In genomic region chr3:30538787-30539186, GRCh38 we compare ENCODE assay signal across 15 cellular contexts.
DNase-seq lines count a peak whose midpoint lies in the region; ATAC-seq, FAIRE-seq and TF ChIP-seq lines count a peak whose summit lies in the region.
"Had no signal": no experiment of that assay in that cellular context is flagged by ENCODE, and none has a peak within 500 bp of the region (broad histone marks: within the 10 kb centered on the region; RNA-seq: fewer than 3 reads in every experiment).

No MANE protein-coding gene starts in this region.

- H3K9me3 ChIP-seq in A549, result no peaks in the 10 kb centered on the region; the same call in 2 of the 3 replicates

- ATAC-seq in A549 (peak in 1 of 2 experiments; percentile 67; a peak in 3 of 6 replicates), HG02840 (IDR thresholded peaks at IDR 0.05; ENCODE audit: low FRiP score, unreplicated experiment) (no peak), GM18520 (IDR thresholded peaks at IDR 0.05; ENCODE audit: unreplicated experiment) (no peak)

- TF ChIP-seq POLR2A in A549 (IDR thresholded peaks at IDR 0.05; ENCODE audit: low read length) (no peak), H54 (IDR thresholded peaks at IDR 0.05; ENCODE audit: low read depth, low read length) (no peak)

- 27% methylated on average over 1 of the region's 1 CpG for WGBS in A549 (ENCODE audit: missing lambda C conversion rate)

- POLR2A ChIA-PET in A549 (lab: Yijun Ruan, JAX), result no interaction called here

- no peak for TF ChIP-seq EP300 in A549 (IDR thresholded peaks at IDR 0.05)

- CTCF ChIA-PET in A549 (lab: Yijun Ruan, JAX), result no interaction called here

- peak overlapping the region in 1 of 2 experiments; percentile 73; a peak in 3 of 6 replicates for H3K27ac ChIP-seq in A549

- peak overlapping the region; percentile 41 for H3K4me2 ChIP-seq in A549

- no peak overlapping the region for H3K4me3 ChIP-seq in A549

- FAIRE-seq in A549 (lab: Jason Lieb, UNC) (no peak), H54 (lab: Jason Lieb, UNC) (peak; percentile 96)
- FAIRE-seq: GM12892 had no signal

- TF ChIP-seq CTCF in A549 (IDR thresholded peaks at IDR 0.05), result no peak

- H3K4me1 ChIP-seq in A549, result peaks cover 13% of the 10 kb centered on the region

- DNase-seq in A549 (ENCODE audit: low read depth in 1 of 2, low spot score in 1 of 2), result peak; percentile 18 to 27
- peak; percentile 28 for DNase-seq in H54 (ENCODE audit: insufficient read length, low spot score)
- DNase-seq in amniotic epithelial cell (ENCODE audit: low read depth), result peak; percentile 72
- peak; percentile 58 for DNase-seq in hepatic stellate cell (ENCODE audit: low spot score)
- no peak for DNase-seq in activated effector memory CD4-positive, alpha-beta T cell treated with Interleukin-2 at 50 U/mL for 16 hours
- no peak for DNase-seq in central memory CD4-positive, alpha-beta T cell
- DNase-seq: activated CD4-positive, alpha-beta memory T cell treated with anti-CD3 and anti-CD28 coated beads for 36 hours; CD4-positive, alpha-beta T cell; head of caudate nucleus; KBM-7; SHP77; stimulated activated CD4-positive, alpha-beta T cell treated with anti-CD3 and anti-CD28 coated beads, Interleukin-12 subunit alpha, Interleukin-12 subunit beta, amount 100 ng/mL, for 4 hours had no signal

- no peak for TF ChIP-seq RAD21 in A549 (conservative IDR thresholded peaks at IDR 0.05 in 1 of 2, IDR thresholded peaks at IDR 0.05 in 1 of 2)

TF ChIP-seq in A549, 52 proteins besides CTCF, POLR2A, EP300 and RAD21:
- TF ChIP-seq JUNB (IDR thresholded peaks at IDR 0.05), result peak; percentile 43
- no peak for TF ChIP-seq FOSL2 (IDR thresholded peaks at IDR 0.05)
- TF ChIP-seq FOSL2 (CRISPR knock-in tag; IDR thresholded peaks at IDR 0.05), result peak; percentile 69
- peak; percentile 56; the same call in 1 of the 2 replicates for TF ChIP-seq GATA3 (IDR thresholded peaks at IDR 0.05; ENCODE audit: borderline replicate concordance)
- TF ChIP-seq CBX8 (IDR thresholded peaks at IDR 0.05), result no peak

Comparison
In these comparisons a context has a peak if more than half of its experiments do, and no peak if none do; other contexts are left out.
1. DNase-seq: peak in A549 (2 of 2), H54 (single experiment), amniotic epithelial cell (single experiment) and hepatic stellate cell (single experiment); none in activated effector memory CD4-positive, alpha-beta T cell treated with Interleukin-2 at 50 U/mL for 16 hours (single experiment) and central memory CD4-positive, alpha-beta T cell (single experiment).